In genomic region chr6:12271997-12272396, GRCh38 we compare ENCODE assay signal across 18 cellular contexts. TPM values are rescaled to one million over a fixed set of nuclear protein-coding genes. Genes with fewer than 3 reads are reported as not detected.
DNase-seq lines count a peak whose midpoint lies in the region; ATAC-seq, FAIRE-seq and TF ChIP-seq lines count a peak whose summit lies in the region.
"Had no signal": no experiment of that assay in that cellular context is flagged by ENCODE, and none has a peak within 500 bp of the region (broad histone marks: within the 10 kb centered on the region; RNA-seq: fewer than 3 reads in every experiment).

No MANE protein-coding gene starts in this region.

- POLR2A ChIA-PET in HEK293 (lab: Yijun Ruan, JAX), result interaction anchor here (0.7 kb wide), 1 partner anchor 1343 kb away, joined by 4 read pairs; the partner anchor contains the start of gene NOL7
- POLR2A ChIA-PET in GM12878 (lab: Charles Lee), result interaction anchor here (0.6 kb wide), 1 partner anchor 1462 kb away, joined by 4 read pairs; no protein-coding TSS in a partner anchor

- peaks cover 9% of the 10 kb centered on the region for H3K36me3 Mint-ChIP-seq in natural killer cell

- CTCF ChIA-PET in HEK293 (lab: Yijun Ruan, JAX) (interaction anchor here (0.6 to 2.1 kb wide), 5 partner anchors 11 to 359 kb away, joined by 3 to 11 read pairs (median 4); partner anchors contain the start of gene EDN1), GM12878 (lab: Yijun Ruan, JAX) (interaction anchor here (1.2 to 1.4 kb wide), 2 partner anchors 12 to 616 kb away, joined by 3 to 4 read pairs; no protein-coding TSS in a partner anchor)

- H3K9ac ChIP-seq in GM12878 (ENCODE audit: control insufficient read depth, insufficient read depth, low read length), result no peak overlapping the region
- H3K9ac ChIP-seq: KMS-11 had no signal

- peaks cover 9 to 15% of the 10 kb centered on the region in 2 donors for H3K27me3 Mint-ChIP-seq in natural killer cell (ENCODE audit: low read depth in 2 of 2)
- H3K27me3 Mint-ChIP-seq: IgD-negative memory B cell had no signal

- H3K27me3 ChIP-seq in GM12878 (replicated peaks in 1 of 2; ENCODE audit: control insufficient read depth in 2 of 2, insufficient read depth in 2 of 2, low read length in 1 of 2) (no peaks in the 10 kb centered on the region), foreskin keratinocyte (no peaks in the 10 kb centered on the region)

- no peak overlapping the region for H3K4me3 Mint-ChIP-seq in natural killer cell
- H3K4me3 Mint-ChIP-seq: B cell; CD4-positive, alpha-beta memory T cell had no signal

- TF ChIP-seq CTCF in HEK293 (tag by site-specific recombination; IDR thresholded peaks at IDR 0.05), result no peak
- no peak for TF ChIP-seq CTCF in GM12878 (IDR thresholded peaks at IDR 0.05 in 2 of 3, conservative IDR thresholded peaks at IDR 0.05 in 1 of 3; ENCODE audit: control insufficient read depth in 2 of 3, extremely low read depth in 1 of 3, insufficient read depth in 1 of 3, low read depth in 3 of 3, low read length in 3 of 3)
- TF ChIP-seq CTCF in foreskin keratinocyte (conservative IDR thresholded peaks at IDR 0.05), result no peak
- no peak for TF ChIP-seq CTCF in natural killer cell (IDR thresholded peaks at IDR 0.05)

- H3K9me3 ChIP-seq in HEK293 (ENCODE audit: control insufficient read depth, insufficient read depth, low read depth, low read length) (peaks cover 2% of the 10 kb centered on the region), GM12878 (replicated peaks; ENCODE audit: control insufficient read depth, insufficient read depth, low read length) (no peaks in the 10 kb centered on the region; the same call in 1 of the 3 replicates)
- H3K9me3 ChIP-seq: HAP-1 had no signal

- SMC1A ChIA-PET in GM12878 (lab: Charles Lee; ENCODE audit: uncharacterized antibody, unreplicated experiment), result interaction anchor here (0.7 to 1.2 kb wide), 2 partner anchors 14 to 666 kb away, joined by 3 read pairs; no protein-coding TSS in a partner anchor

- no peak for TF ChIP-seq POLR2A in GM12878 (IDR thresholded peaks at IDR 0.05; ENCODE audit: low read depth, low read length)

- in situ Hi-C loops in GM12878 (cut with MboI), result no loop called here

- no peaks in the 10 kb centered on the region for H4K20me1 ChIP-seq in GM12878 (ENCODE audit: control insufficient read depth, insufficient read depth)

- no peak for TF ChIP-seq EP300 in GM12878 (IDR thresholded peaks at IDR 0.05; ENCODE audit: borderline replicate concordance in 1 of 2, control insufficient read depth in 1 of 2, low read depth in 2 of 2, low read length in 2 of 2)

- DNase-seq in M059J (ENCODE audit: low read depth), result peak; percentile 60
- no peak for DNase-seq in GM12878 (ENCODE audit: low read depth, low spot score)
- peak in 1 of 2 donors; percentile 55 for DNase-seq in foreskin keratinocyte
- no peak for DNase-seq in NCI-H2227 treated with DMSO at 0.1 percent for 48 hours (lab: John Stamatoyannopoulos, UW)
- DNase-seq in natural killer cell, result no peak
- no peak for DNase-seq in GM19240 (ENCODE audit: insufficient read length, low spot score)
- DNase-seq: ACHN; CD4-positive, alpha-beta memory T cell; DMS79; GOT3 had no signal

- TF ChIP-seq RAD21 in GM12878 (IDR thresholded peaks at IDR 0.05; ENCODE audit: insufficient read depth, low read depth, low read length), result no peak

- WGBS in GM12878 (ENCODE audit: insufficient coverage, insufficient replicate concordance, low lambda C conversion rate, missing lambda C conversion rate), result 100% methylated on average over 1 of the region's 1 CpG

- no peak for ATAC-seq in GM12878
- ATAC-seq in foreskin keratinocyte, result peak; percentile 80
- no peak for ATAC-seq in natural killer cell

- H3K4me1 ChIP-seq in HEK293 (ENCODE audit: control insufficient read depth, insufficient read depth, low read length), result no peaks in the 10 kb centered on the region
- no peaks in the 10 kb centered on the region for H3K4me1 ChIP-seq in GM12878 (ENCODE audit: control insufficient read depth, insufficient read depth, low read length)
- H3K4me1 ChIP-seq in foreskin keratinocyte, result no peaks in the 10 kb centered on the region
- H3K4me1 ChIP-seq: HAP-1 had no signal

- H3K4me3 ChIP-seq in HEK293 (ENCODE audit: low read depth, low read length), result no peak overlapping the region
- H3K4me3 ChIP-seq in GM12878, result no peak overlapping the region
- H3K4me3 ChIP-seq: HAP-1 had no signal

- peak; percentile 23 for FAIRE-seq in GM12878 (lab: Jason Lieb, UNC)
- FAIRE-seq: G401.6, GM12892 had no signal

- intact Hi-C loops in GM12878 (cut with micrococcal nuclease; ENCODE audit: unreplicated experiment), result no loop called here
- intact Hi-C loops in natural killer cell (cut with micrococcal nuclease), result no loop called here

- no peak overlapping the region for H2AFZ ChIP-seq in GM12878 (ENCODE audit: control insufficient read depth, low read depth, low read length)

- peaks cover 8 to 12% of the 10 kb centered on the region in 2 donors for H3K4me1 Mint-ChIP-seq in natural killer cell
- H3K4me1 Mint-ChIP-seq: B cell had no signal

- RAD21 ChIA-PET in GM12878 (lab: Charles Lee; ENCODE audit: unreplicated experiment), result interaction anchor here (1.5 kb wide), 1 partner anchor 12 kb away, joined by 4 read pairs; no protein-coding TSS in a partner anchor

- no peaks in the 10 kb centered on the region for H3K79me2 ChIP-seq in GM12878 (ENCODE audit: control insufficient read depth, insufficient read depth, low read length)

- no peak overlapping the region for H3K4me2 ChIP-seq in GM12878 (ENCODE audit: control insufficient read depth, insufficient read depth)
- H3K4me2 ChIP-seq: KMS-11 had no signal

- H3K27ac Mint-ChIP-seq in natural killer cell, result no peak overlapping the region
- H3K27ac Mint-ChIP-seq: B cell; CD4-positive, alpha-beta memory T cell; IgD-negative memory B cell had no signal

- H3K27ac ChIP-seq in HEK293 (ENCODE audit: extremely low read depth, low read depth, low read length) (no peak overlapping the region), GM12878 (ENCODE audit: control insufficient read depth, insufficient read depth) (no peak overlapping the region), foreskin keratinocyte (no peak overlapping the region)
- H3K27ac ChIP-seq: C4-2B, KMS-11 had no signal

- BruUV-seq in GM12878 (replicated peaks; lab: Mats Ljungman, UMichigan), result no TSS peak

- no peaks in the 10 kb centered on the region for H3K36me3 ChIP-seq in HEK293 (ENCODE audit: control insufficient read depth in 2 of 2, insufficient read depth in 1 of 2, low read length in 2 of 2)
- H3K36me3 ChIP-seq in GM12878 (ENCODE audit: control insufficient read depth in 2 of 2, insufficient read depth in 2 of 2, low read length in 1 of 2), result no peaks in the 10 kb centered on the region
- H3K36me3 ChIP-seq: HAP-1 had no signal

- peaks cover 0 to 12% of the 10 kb centered on the region in 2 donors for H3K9me3 Mint-ChIP-seq in natural killer cell

TF ChIP-seq in HEK293, 187 proteins besides CTCF, POLR2A, EP300 and RAD21:
- TF ChIP-seq ZNF580 (tag by site-specific recombination; IDR thresholded peaks at IDR 0.05) (no peak), SETDB1 (IDR thresholded peaks at IDR 0.05; ENCODE audit: insufficient read length, low read length) (peak; percentile 18), ZNF843 (tag by site-specific recombination; IDR thresholded peaks at IDR 0.05) (no peak), ZNF248 (tag by site-specific recombination; IDR thresholded peaks at IDR 0.05) (no peak)

TF ChIP-seq in GM12878, 131 proteins besides CTCF, POLR2A, EP300 and RAD21 (continues in another document):
- no peak for TF ChIP-seq ZBTB11 (CRISPR knock-in tag; IDR thresholded peaks at IDR 0.05)
- no peak for TF ChIP-seq MYB (IDR thresholded peaks at IDR 0.05; ENCODE audit: borderline replicate concordance, low read depth, low read length)

RNA-seq across cellular contexts. Expression of gene EDN1, which starts 18.2 kb away (rescaled TPM):
- total RNA-seq in M059J (2014; rRNA removed; shearing (Covaris generic)), result 12.5 and 16.4 TPM in 2 replicates
- total RNA-seq in GM12878 (2013; cell fraction: nucleolus; rRNA removed), result 2.9 and 3.6 TPM in 2 replicates
- total RNA-seq in GM12878 (2014; rRNA removed), result 2.3 and 3.7 TPM in 2 replicates
- total RNA-seq in GM12878 (2014; rRNA removed; fragmentation: Illumina TruSeq; extraction: Trizol), result 4.1 and 4.2 TPM in 2 replicates
- total RNA-seq in GM12878 (2021), result 3.0 and 3.5 TPM in 2 replicates
- 0.96 TPM for polyA plus RNA-seq in GM12878 (2011; ENCODE audit: low read depth)
- polyA plus RNA-seq in GM12878 (2011; rRNA removed), result 6.6 and 9.6 TPM in 2 replicates
- 4.1 and 5.9 TPM in 2 replicates for polyA plus RNA-seq in GM12878 (2011; cell fraction: cytosol; rRNA removed)
- polyA plus RNA-seq in GM12878 (2011; cell fraction: nucleus; rRNA removed), result 9.2 and 10.0 TPM in 2 replicates
- 1.3 and 1.5 TPM in 2 replicates for polyA plus RNA-seq in GM12878 (2012)
- 4.9 and 5.3 TPM in 2 replicates for polyA plus RNA-seq in GM12878 (2014; fragmentation: Illumina TruSeq; extraction: Trizol)
- polyA plus RNA-seq in GM12878 (2014; fragmentation: Nextera tagmentation; extraction: Ambion mirVana), result 1 to 10 TPM; 2.0 to 2.5 TPM
- 2.5 and 2.6 TPM in 2 replicates for polyA plus RNA-seq in GM12878 (2014; rRNA removed)
- polyA plus RNA-seq in GM12878 (2016; fragmentation: Nextera tagmentation; extraction: Ambion mirVana), result 1 to 10 TPM; 2.9 to 3.4 TPM
- 4.6 and 6.6 TPM in 2 replicates for polyA minus RNA-seq in GM12878 (2011; rRNA and poly(A)+ RNA removed)
- polyA minus RNA-seq in GM12878 (2011; cell fraction: cytosol; rRNA and poly(A)+ RNA removed), result 2.3 and 4.1 TPM in 2 replicates
- polyA minus RNA-seq in GM12878 (2011; cell fraction: nucleus; rRNA and poly(A)+ RNA removed), result 3.9 and 5.5 TPM in 2 replicates
- total RNA-seq in foreskin keratinocyte, result 26.5 and 39.6 TPM in 2 replicates
- polyA plus RNA-seq in foreskin keratinocyte, result 16.2 and 27.5 TPM in 2 replicates
- 1 to 10 TPM in 1 of 3 donors, under 1 TPM in 2; 0.63 to 1.5 (median 0.71) TPM for total RNA-seq in natural killer cell
- polyA plus RNA-seq: CD4-positive, alpha-beta memory T cell; IgD-negative memory B cell had no signal
